In the genomic region with DNA sequence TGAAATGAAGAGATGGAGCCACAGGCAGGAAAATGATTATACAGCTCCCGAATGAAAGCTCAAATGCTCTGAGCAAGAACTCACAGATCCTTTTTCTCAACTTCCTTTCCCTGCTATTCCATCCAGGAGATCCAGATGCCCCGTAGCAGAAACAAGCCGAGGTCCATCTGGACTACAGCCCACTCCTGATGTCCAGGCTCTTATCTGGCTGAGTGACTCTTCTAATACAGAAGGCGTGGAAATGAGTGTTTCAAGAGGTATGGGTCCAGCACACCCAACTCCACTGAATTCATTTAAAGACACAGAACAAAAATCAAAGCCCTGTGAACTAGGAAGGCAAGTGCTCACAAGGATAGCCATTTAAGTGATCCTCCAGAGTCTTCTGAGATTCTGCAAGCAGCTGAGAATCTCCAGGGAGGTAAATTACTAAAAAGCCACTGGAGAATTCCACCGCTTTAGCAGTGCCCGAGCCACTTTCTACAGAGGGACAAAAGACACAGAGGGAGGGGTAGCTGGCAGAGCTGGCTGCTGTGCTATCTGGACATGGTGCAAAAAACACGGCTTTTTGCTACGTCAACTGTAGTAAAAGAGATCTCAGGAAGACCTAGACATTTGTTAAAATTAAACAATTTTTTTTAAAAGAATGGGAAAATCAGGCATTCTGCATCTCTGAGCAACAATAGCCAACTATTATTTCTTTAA, we compare ENCODE assay signal across 17 cellular contexts. TPM values are rescaled to one million over a fixed set of nuclear protein-coding genes. Genes with fewer than 3 reads are reported as not detected.
DNase-seq lines count a peak whose midpoint lies in the region; ATAC-seq and TF ChIP-seq lines count a peak whose summit lies in the region.
"Had no signal": no experiment of that assay in that cellular context is flagged by ENCODE, and none has a peak within 500 bp of the region (broad histone marks: within the 10 kb centered on the region; RNA-seq: fewer than 3 reads in every experiment).

No MANE protein-coding gene starts in this region.

- no peaks in the 10 kb centered on the region for H3K9me3 ChIP-seq in hepatocyte (ENCODE audit: low read depth)
- H3K9me3 ChIP-seq in sigmoid colon: no peaks in the 10 kb centered on the region
- H3K9me3 ChIP-seq: Peyer's patch, upper lobe of right lung had no signal

- ATAC-seq in HG03439 (IDR thresholded peaks at IDR 0.05; ENCODE audit: unreplicated experiment) (no peak), HG02763 (IDR thresholded peaks at IDR 0.05; ENCODE audit: unreplicated experiment) (no peak)
- ATAC-seq: T-cell had no signal

- peak overlapping the region; percentile 19 for H3K4me2 ChIP-seq in hepatocyte

- H3K36me3 ChIP-seq in hepatocyte (replicated peaks; ENCODE audit: insufficient read depth, low read depth) (no peaks in the 10 kb centered on the region), sigmoid colon (no peaks in the 10 kb centered on the region)
- H3K36me3 ChIP-seq: Peyer's patch, upper lobe of right lung had no signal

- DNase-seq in GM03348 (ENCODE audit: low spot score): peak; percentile 40
- no peak for DNase-seq in hepatocyte (ENCODE audit: low spot score)
- DNase-seq in sigmoid colon: peak; percentile 72
- DNase-seq in NCI-H2196 treated with DMSO at 0.1 percent for 48 hours (lab: John Stamatoyannopoulos, UW; ENCODE audit: unreplicated experiment): no peak
- DNase-seq in activated CD4-positive, CD25-positive, alpha-beta regulatory T cell (lab: John Stamatoyannopoulos, UW): no peak
- DNase-seq: activated effector memory CD4-positive, alpha-beta T cell treated with anti-CD3 and anti-CD28 coated beads, Interleukin-2, amount 50 U/mL, for 16 hours; kidney glomerular epithelial cell; naive B cell; NCI-H2081 treated with DMSO at 0.1 percent for 48 hours; NCI-H774; Peyer's patch; stimulated activated CD4-positive, alpha-beta T cell treated with anti-CD3 and anti-CD28 coated beads, Interleukin-4, amount 100 ng/mL, for 1 hour; T-cell; upper lobe of right lung had no signal

- TF ChIP-seq EP300 in sigmoid colon (IDR thresholded peaks at IDR 0.05): no peak

- H3K4me3 ChIP-seq in hepatocyte (no peak overlapping the region), sigmoid colon (no peak overlapping the region)
- H3K4me3 ChIP-seq: Peyer's patch, upper lobe of right lung had no signal

- H3K27ac ChIP-seq in cingulate gyrus (ENCODE audit: low read depth, low read length): peak overlapping the region; percentile 33
- H3K27ac ChIP-seq in hepatocyte: no peak overlapping the region
- peak overlapping the region in 3 of 4 donors; percentile 0 to 36 (median 17) for H3K27ac ChIP-seq in sigmoid colon
- H3K27ac ChIP-seq: upper lobe of right lung had no signal

- no peak overlapping the region for H2AFZ ChIP-seq in hepatocyte

- H3K27me3 ChIP-seq in hepatocyte (no peaks in the 10 kb centered on the region), sigmoid colon (no peaks in the 10 kb centered on the region)
- H3K27me3 ChIP-seq: Peyer's patch, upper lobe of right lung had no signal

- peaks cover 89% of the 10 kb centered on the region for H3K79me2 ChIP-seq in hepatocyte

- TF ChIP-seq POLR2A in sigmoid colon (IDR thresholded peaks at IDR 0.05): no peak

- no peaks in the 10 kb centered on the region for H3K9me2 ChIP-seq in hepatocyte (replicated peaks; ENCODE audit: insufficient read depth)

- no peak for TF ChIP-seq CTCF in hepatocyte (IDR thresholded peaks at IDR 0.05; ENCODE audit: poor library complexity)
- no peak for TF ChIP-seq CTCF in sigmoid colon (IDR thresholded peaks at IDR 0.05)

- peaks cover 4% of the 10 kb centered on the region for H4K20me1 ChIP-seq in hepatocyte (ENCODE audit: insufficient read depth, poor library complexity, severe bottlenecking)

- H3K4me1 ChIP-seq in hepatocyte (ENCODE audit: insufficient read depth): peaks cover 25% of the 10 kb centered on the region
- H3K4me1 ChIP-seq in sigmoid colon: peaks cover 0 to 23% (median 6%) of the 10 kb centered on the region in 4 donors
- H3K4me1 ChIP-seq: upper lobe of right lung had no signal

- 60% methylated on average over 8 of the region's 8 CpGs for WGBS in hepatocyte (ENCODE audit: low lambda C conversion rate, missing lambda C conversion rate)
- 19 to 68% methylated on average over 8 of the region's 8 CpGs for WGBS in sigmoid colon, 2 donors

- intact Hi-C loops in sigmoid colon (cut with DNase I): no loop called here

RNA-seq across cellular contexts. Expression of gene FAM171A1, which starts 24.5 kb away (rescaled TPM):
- 20.5 and 24.4 TPM in 2 replicates for total RNA-seq in hepatocyte
- 29.5 and 32.3 TPM in 2 replicates for polyA plus RNA-seq in hepatocyte
- total RNA-seq in sigmoid colon: 1 to 10 TPM; 4.3 to 9.7 (median 6.4) TPM
- 10 to 100 TPM in 1 of 3 donors, 1 to 10 TPM in 2; 6.7 to 29.0 (median 7.2) TPM for polyA plus RNA-seq in sigmoid colon

Comparison
In these comparisons a context has a peak if more than half of its experiments do, and no peak if none do; other contexts are left out.
1. DNase-seq: peak in GM03348 (single experiment) and sigmoid colon (single experiment); none in hepatocyte (single experiment), NCI-H2196 treated with DMSO at 0.1 percent for 48 hours (single experiment) and activated CD4-positive, CD25-positive, alpha-beta regulatory T cell (0 of 4).